In the genomic region with DNA sequence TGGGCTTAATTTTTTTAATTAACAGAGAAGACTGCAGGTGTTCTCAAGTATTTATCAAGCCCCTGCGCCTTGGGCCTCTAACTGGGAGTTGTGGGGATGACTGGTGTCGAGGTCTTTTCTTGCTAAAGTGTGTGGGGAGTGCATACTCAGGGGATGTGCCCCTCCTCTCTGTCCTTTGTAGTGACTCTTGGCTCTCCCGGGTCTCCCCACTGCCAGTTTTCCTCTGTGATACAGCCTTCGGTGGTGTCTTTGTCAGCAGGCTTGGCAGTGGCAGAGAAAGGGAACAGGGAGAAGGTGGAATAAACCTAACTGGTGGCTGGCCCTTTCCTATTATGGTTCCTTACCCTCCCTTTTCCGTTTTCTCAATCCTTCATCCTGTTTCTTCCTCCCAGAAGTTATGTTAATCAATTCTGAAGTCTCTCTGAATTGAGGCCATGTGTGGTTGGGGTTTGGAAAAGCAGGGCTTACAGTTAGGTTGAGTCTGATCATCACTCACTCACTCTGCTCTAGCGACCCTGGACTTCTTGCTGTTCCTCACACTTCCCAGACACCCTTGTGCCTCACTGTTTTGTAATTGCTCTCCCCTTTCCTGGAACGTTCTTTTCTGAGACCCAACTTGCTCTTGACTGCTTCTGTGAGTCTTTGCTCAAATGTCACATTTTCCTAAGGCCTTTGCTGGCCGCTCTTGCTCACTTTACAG, we compare ENCODE assay signal across 25 cellular contexts.
DNase-seq lines count a peak whose midpoint lies in the region; ATAC-seq and TF ChIP-seq lines count a peak whose summit lies in the region.
"Had no signal": no experiment of that assay in that cellular context is flagged by ENCODE, and none has a peak within 500 bp of the region (broad histone marks: within the 10 kb centered on the region; RNA-seq: fewer than 3 reads in every experiment).

No MANE protein-coding gene starts in this region.

- ATAC-seq in heart left ventricle: peak; percentile 82 to 89 (median 87)
- ATAC-seq in omental fat pad (ENCODE audit: low FRiP score): no peak
- ATAC-seq: activated naive CD4-positive, alpha-beta T cell treated with anti-CD3 and anti-CD28 coated beads, Interleukin-2, amount 50 U/mL, for 72 hours; K562; natural killer cell treated with Interleukin-12 subunit alpha and Interleukin-12 subunit beta and Interleukin-15 and Interleukin-18, amount 100 ng/mL, for 72 hours had no signal

- H3K4me1 ChIP-seq in HUES48 (ENCODE audit: control insufficient read depth, insufficient read depth, low read length) (peaks cover 23% of the 10 kb centered on the region), adipocyte (ENCODE audit: control insufficient read depth, insufficient read depth, low read length) (peaks cover 19% of the 10 kb centered on the region), heart left ventricle (peaks cover 3 to 46% (median 20%) of the 10 kb centered on the region in 12 donors)

- H3K4me3 ChIP-seq in HUES48 (ENCODE audit: low read depth, low read length): no peak overlapping the region
- H3K4me3 ChIP-seq in adipocyte (ENCODE audit: low read length): no peak overlapping the region
- no peak overlapping the region for H3K4me3 ChIP-seq in heart left ventricle
- H3K4me3 ChIP-seq: K562, MG63, skin epidermis, transverse colon had no signal

- in situ Hi-C loops in GM13976 (cut with MboI; ENCODE audit: low sequenced_read_pairs, unreplicated experiment): no loop called here

- DNase-seq in adipocyte (ENCODE audit: low read depth) (peak; percentile 24), heart left ventricle (peak in 4 of 5 donors; percentile 26 to 66 (median 40)), occipital lobe (lab: John Stamatoyannopoulos, UW) (peak; percentile 2), dedifferentiated amniotic fluid mesenchymal stem cell (ENCODE audit: extremely low spot score) (no peak), omental fat pad (ENCODE audit: low spot score) (no peak), GM13976 (ENCODE audit: low spot score) (no peak), NCI-H146 (lab: John Stamatoyannopoulos, UW) (no peak)
- DNase-seq: activated B cell treated with CpG ODN at 0.5 μM for 24 hours; activated CD4-positive, alpha-beta T cell treated with anti-CD3 and anti-CD28 coated beads, Interleukin-2, amount 50 U/mL, for 48 hours; activated CD8-positive, alpha-beta memory T cell treated with anti-CD3 and anti-CD28 coated beads, Interleukin-2, amount 50 U/mL, for 48 hours; aorta; Calu3; cerebellar nuclear complex; immature natural killer cell; MG63; NCI-H69; T-helper 9 cell; transverse colon had no signal

- H3K27ac ChIP-seq in HUES48 (ENCODE audit: low read depth, low read length) (peak overlapping the region; percentile 8), heart left ventricle (peak overlapping the region in 11 of 12 donors; percentile 14 to 63 (median 50))
- H3K27ac ChIP-seq: C4-2B, epithelial cell of prostate, skin epidermis, transverse colon had no signal

- no peak for TF ChIP-seq POLR2A in heart left ventricle (IDR thresholded peaks at IDR 0.05)

- 51 to 55% (median 52%) methylated on average over 8 of the region's 8 CpGs for WGBS in heart left ventricle, 4 donors

- H3K27me3 ChIP-seq in HUES48 (ENCODE audit: control insufficient read depth, insufficient read depth, low read length) (no peaks in the 10 kb centered on the region), adipocyte (replicated peaks; ENCODE audit: control insufficient read depth, insufficient read depth, low read length) (no peaks in the 10 kb centered on the region), heart left ventricle (no peaks in the 10 kb centered on the region)
- H3K27me3 ChIP-seq: MG63, transverse colon had no signal

- H3K9ac ChIP-seq in HUES48 (ENCODE audit: low read depth, low read length) (no peak overlapping the region), adipocyte (ENCODE audit: low read length) (no peak overlapping the region)

- H3K36me3 ChIP-seq in HUES48 (ENCODE audit: control insufficient read depth, insufficient read depth, low read length) (no peaks in the 10 kb centered on the region), adipocyte (ENCODE audit: control insufficient read depth, insufficient read depth, low read length, severe bottlenecking) (no peaks in the 10 kb centered on the region), heart left ventricle (no peaks in the 10 kb centered on the region)
- H3K36me3 ChIP-seq: MG63, transverse colon had no signal

- H3K9me3 ChIP-seq in HUES48 (ENCODE audit: control insufficient read depth, insufficient read depth, low read length) (no peaks in the 10 kb centered on the region), adipocyte (ENCODE audit: control insufficient read depth, low read length) (no peaks in the 10 kb centered on the region), heart left ventricle (peaks cover 0 to under 1% (median 0%) of the 10 kb centered on the region in 12 donors)
- H3K9me3 ChIP-seq: MG63, transverse colon had no signal

- TF ChIP-seq CTCF in heart left ventricle (IDR thresholded peaks at IDR 0.05) (no peak), omental fat pad (IDR thresholded peaks at IDR 0.05) (no peak), GM13976 (IDR thresholded peaks at IDR 0.05; ENCODE audit: borderline replicate concordance, control extremely low read depth, extremely low read depth, insufficient read depth, missing control alignments) (no peak)

- intact Hi-C loops in heart left ventricle (cut with DNase I): no loop called here

Comparison
In these comparisons a context has a peak if more than half of its experiments do, and no peak if none do; other contexts are left out.
1. DNase-seq: peak in adipocyte (single experiment), heart left ventricle (4 of 5) and occipital lobe (single experiment); none in dedifferentiated amniotic fluid mesenchymal stem cell (single experiment), omental fat pad (single experiment), GM13976 (single experiment) and NCI-H146 (single experiment).